Comparison of ENCODE assay signal across 4 cellular contexts in the genomic region with DNA sequence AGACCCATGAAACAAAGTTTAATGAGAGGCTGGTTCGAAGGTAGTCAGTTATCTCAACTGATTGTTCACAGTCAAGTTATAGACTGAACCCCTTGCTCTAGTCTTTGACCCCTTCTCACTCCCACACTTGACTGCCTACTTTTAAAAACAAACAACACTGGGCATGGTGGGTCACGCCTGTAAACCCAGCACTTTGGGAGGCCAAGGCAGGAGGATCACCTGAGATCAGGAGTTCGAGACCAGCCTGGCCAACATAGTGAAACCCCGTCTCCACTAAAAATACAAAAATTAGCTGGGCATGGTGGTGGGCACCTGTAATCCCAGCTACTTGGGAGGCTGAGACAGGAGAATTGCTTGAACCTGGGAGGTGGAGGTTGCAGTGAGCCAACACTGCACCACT. TPM values are rescaled to one million over a fixed set of nuclear protein-coding genes. Genes with fewer than 3 reads are reported as not detected.
DNase-seq lines count a peak whose midpoint lies in the region; ATAC-seq, FAIRE-seq and TF ChIP-seq lines count a peak whose summit lies in the region.
"Not testable (repeated sequence)": the region's sequence is repeated elsewhere in the genome, so short reads cannot be mapped to it uniquely, and the experiment has no call there.

No MANE protein-coding gene starts in this region.

- ATAC-seq in activated CD8-positive, alpha-beta T cell treated with anti-CD3 and anti-CD28 coated beads for 36 hours; HepG2: not testable (repeated sequence)

- not testable (repeated sequence) for H3K9me3 Mint-ChIP-seq in activated CD8-positive, alpha-beta T cell treated with anti-CD3 and anti-CD28 coated beads for 36 hours; activated T-cell treated with anti-CD3 and anti-CD28 coated beads, Interleukin-2, amount 50 U/mL, for 24 hours

- H3K4me2 ChIP-seq in HepG2 (ENCODE audit: low read depth, low read length); trophoblast cell (ENCODE audit: low read length): not testable (repeated sequence)

- H2BK12ac ChIP-seq in trophoblast cell (ENCODE audit: low read length): not testable (repeated sequence)

- TF ChIP-seq EP300 in HepG2 (IDR thresholded peaks at IDR 0.05; ENCODE audit: low read depth in 2 of 2, low read length in 2 of 2); HepG2 (CRISPR knock-in tag; IDR thresholded peaks at IDR 0.05; ENCODE audit: borderline replicate concordance): not testable (repeated sequence)

- not testable (repeated sequence) for H3K36me3 ChIP-seq in HepG2 (replicated peaks in 1 of 2; ENCODE audit: control insufficient read depth in 1 of 2, insufficient read depth in 2 of 2, low read length in 2 of 2)
- H3K36me3 ChIP-seq in trophoblast cell (ENCODE audit: control insufficient read depth in 1 of 2, insufficient read depth in 2 of 2, low read length in 2 of 2): peaks cover 13 to 14% of the 10 kb centered on the region in 2 experiments

- FAIRE-seq in HepG2 (lab: Jason Lieb, UNC): not testable (repeated sequence)

- H2BK5ac ChIP-seq in trophoblast cell (ENCODE audit: low read depth, low read length, poor library complexity): not testable (repeated sequence)

- intact Hi-C loops in activated CD8-positive, alpha-beta T cell treated with anti-CD3 and anti-CD28 coated beads for 36 hours (cut with micrococcal nuclease); HepG2 (cut with micrococcal nuclease; ENCODE audit: unreplicated experiment): not testable (repeated sequence)

- POLR2A ChIA-PET in activated CD8-positive, alpha-beta T cell treated with anti-CD3 and anti-CD28 coated beads for 36 hours (lab: Charles Lee); HepG2 (lab: Yijun Ruan, JAX): not testable (repeated sequence)

- in situ Hi-C loops in HepG2 (cut with HindIII; ENCODE audit: extremely low pct_ligation_motif_present, low pct_unique_long_range_greater_than_20kb): not testable (repeated sequence)

- not testable (repeated sequence) for H3K27me3 ChIP-seq in HepG2 (ENCODE audit: control insufficient read depth in 1 of 2, insufficient read depth in 2 of 2, low read length in 2 of 2); trophoblast cell (ENCODE audit: insufficient read depth, low read length)

- H2BK120ac ChIP-seq in trophoblast cell (ENCODE audit: insufficient read depth, low read length, poor library complexity): not testable (repeated sequence)

- not testable (repeated sequence) for H3K23ac ChIP-seq in trophoblast cell (ENCODE audit: low read length)

- DNase-seq in activated CD8-positive, alpha-beta T cell treated with anti-CD3 and anti-CD28 coated beads for 36 hours; activated T-cell treated with anti-CD3 and anti-CD28 coated beads, Interleukin-2, amount 50 U/mL, for 24 hours; HepG2 (ENCODE audit: low spot score); trophoblast cell: not testable (repeated sequence)

- TF ChIP-seq POLR2A in HepG2 (IDR thresholded peaks at IDR 0.05; ENCODE audit: insufficient read depth in 1 of 2, low read depth in 2 of 2, low read length in 2 of 2): not testable (repeated sequence)

- H2AFZ ChIP-seq in HepG2 (ENCODE audit: low read length); trophoblast cell (ENCODE audit: insufficient read depth, low read length, poor library complexity): not testable (repeated sequence)

- H3K4me3 Mint-ChIP-seq in activated CD8-positive, alpha-beta T cell treated with anti-CD3 and anti-CD28 coated beads for 36 hours; activated T-cell treated with anti-CD3 and anti-CD28 coated beads, Interleukin-2, amount 50 U/mL, for 24 hours: not testable (repeated sequence)

- H3K79me1 ChIP-seq in trophoblast cell (ENCODE audit: low read length): not testable (repeated sequence)

- not testable (repeated sequence) for H3K4me3 ChIP-seq in HepG2 (replicated peaks in 1 of 3; ENCODE audit: insufficient read depth in 1 of 3, low read depth in 2 of 3, low read length in 3 of 3); trophoblast cell (ENCODE audit: low read depth, low read length)

- H4K12ac ChIP-seq in trophoblast cell (ENCODE audit: low read depth, low read length): not testable (repeated sequence)

- not testable (repeated sequence) for H4K91ac ChIP-seq in trophoblast cell (ENCODE audit: low read depth, low read length)

- H3K27me3 Mint-ChIP-seq in activated CD8-positive, alpha-beta T cell treated with anti-CD3 and anti-CD28 coated beads for 36 hours; activated T-cell treated with anti-CD3 and anti-CD28 coated beads, Interleukin-2, amount 50 U/mL, for 24 hours: not testable (repeated sequence)

- H2AK5ac ChIP-seq in trophoblast cell (ENCODE audit: low read length): not testable (repeated sequence)

- H3K79me2 ChIP-seq in HepG2 (ENCODE audit: insufficient read depth, low read length) (peaks cover 91% of the 10 kb centered on the region), trophoblast cell (ENCODE audit: control insufficient read depth, insufficient read depth, low read length, poor library complexity) (peaks cover 39% of the 10 kb centered on the region)

- not testable (repeated sequence) for H3K27ac ChIP-seq in HepG2 (ENCODE audit: extremely low read length, insufficient read depth, low read length); trophoblast cell (ENCODE audit: low read depth, low read length)

- not testable (repeated sequence) for BruUV-seq in HepG2 (replicated peaks; lab: Mats Ljungman, UMichigan)

- H4K8ac ChIP-seq in trophoblast cell (ENCODE audit: low read depth, low read length): not testable (repeated sequence)

- TF ChIP-seq CTCF in activated CD8-positive, alpha-beta T cell treated with anti-CD3 and anti-CD28 coated beads for 36 hours (IDR thresholded peaks at IDR 0.05); HepG2 (CRISPR knock-in tag; IDR thresholded peaks at IDR 0.05): not testable (repeated sequence)

- peaks cover 56% of the 10 kb centered on the region for H4K20me1 ChIP-seq in HepG2 (ENCODE audit: insufficient read depth, low read length)

- TF ChIP-seq RAD21 in HepG2 (CRISPR knock-in tag; IDR thresholded peaks at IDR 0.05): not testable (repeated sequence)

- peaks cover 11% of the 10 kb centered on the region for H3K36me3 Mint-ChIP-seq in activated CD8-positive, alpha-beta T cell treated with anti-CD3 and anti-CD28 coated beads for 36 hours (ENCODE audit: low read depth)
- peaks cover 32% of the 10 kb centered on the region for H3K36me3 Mint-ChIP-seq in activated T-cell treated with anti-CD3 and anti-CD28 coated beads, Interleukin-2, amount 50 U/mL, for 24 hours (ENCODE audit: low read depth)

- not testable (repeated sequence) for H3K18ac ChIP-seq in trophoblast cell (ENCODE audit: low read length)

- CTCF ChIA-PET in activated CD8-positive, alpha-beta T cell treated with anti-CD3 and anti-CD28 coated beads for 36 hours (lab: Charles Lee); HepG2 (lab: Yijun Ruan, JAX; ENCODE audit: low intra/inter-chr PET ratio, low total read pairs): not testable (repeated sequence)

- WGBS in HepG2 (ENCODE audit: low lambda C conversion rate): 93% methylated on average over 4 of the region's 4 CpGs
- no CpG with 5 or more reads among the region's 4 CpGs for WGBS in trophoblast cell (ENCODE audit: extremely low coverage, insufficient coverage, insufficient read length)

- not testable (repeated sequence) for H3K9me3 ChIP-seq in HepG2 (ENCODE audit: low read length); trophoblast cell (ENCODE audit: insufficient read depth, low read depth, low read length)

- not testable (repeated sequence) for H3K14ac ChIP-seq in trophoblast cell (ENCODE audit: low read length)

- peak overlapping the region; percentile 42 for H3K27ac Mint-ChIP-seq in activated CD8-positive, alpha-beta T cell treated with anti-CD3 and anti-CD28 coated beads for 36 hours
- H3K27ac Mint-ChIP-seq in activated T-cell treated with anti-CD3 and anti-CD28 coated beads, Interleukin-2, amount 50 U/mL, for 24 hours: peak overlapping the region; percentile 50

- H3K4me1 ChIP-seq in HepG2 (ENCODE audit: insufficient read depth, low read length): peaks cover 47% of the 10 kb centered on the region
- not testable (repeated sequence) for H3K4me1 ChIP-seq in trophoblast cell (ENCODE audit: control insufficient read depth in 1 of 2, insufficient read depth in 2 of 2, low read length in 2 of 2)

- H3K4ac ChIP-seq in trophoblast cell (ENCODE audit: low read depth, low read length): peak overlapping the region; percentile 98

- H3K9ac ChIP-seq in HepG2 (ENCODE audit: insufficient read depth, low read depth, low read length); trophoblast cell (ENCODE audit: low read length): not testable (repeated sequence)

- H3K4me1 Mint-ChIP-seq in activated CD8-positive, alpha-beta T cell treated with anti-CD3 and anti-CD28 coated beads for 36 hours (ENCODE audit: low read depth): peaks cover 38% of the 10 kb centered on the region
- peaks cover 59% of the 10 kb centered on the region for H3K4me1 Mint-ChIP-seq in activated T-cell treated with anti-CD3 and anti-CD28 coated beads, Interleukin-2, amount 50 U/mL, for 24 hours (ENCODE audit: low read depth)

RNA-seq across cellular contexts. Expression of a gene that starts 18.1 kb away (rescaled TPM):
- 10 to 100 TPM; 19.4 to 19.9 TPM for total RNA-seq in activated CD8-positive, alpha-beta T cell treated with anti-CD3 and anti-CD28 coated beads for 36 hours
- 22.1 and 30.5 TPM in 2 replicates for total RNA-seq in HepG2 (2016; rRNA removed; fragmentation: Illumina TruSeq; extraction: Trizol)
- 5.8 and 6.3 TPM in 2 replicates for total RNA-seq in HepG2 (2016; cell fraction: cytosol; rRNA removed; fragmentation: Illumina TruSeq; extraction: Trizol; ENCODE audit: low read depth)
- total RNA-seq in HepG2 (2016; cell fraction: insoluble cytoplasmic fraction; rRNA removed; fragmentation: Illumina TruSeq; extraction: Trizol): 20.3 and 29.1 TPM in 2 replicates
- 11.4 and 13.2 TPM in 2 replicates for total RNA-seq in HepG2 (2016; cell fraction: membrane; rRNA removed; fragmentation: Illumina TruSeq; extraction: Trizol)
- 31.6 and 33.9 TPM in 2 replicates for total RNA-seq in HepG2 (2016; cell fraction: nucleus; rRNA removed; fragmentation: Illumina TruSeq; extraction: Trizol)
- 17.6 and 25.5 TPM in 2 replicates for polyA plus RNA-seq in HepG2 (2011; rRNA removed)
- polyA plus RNA-seq in HepG2 (2011; cell fraction: cytosol; rRNA removed): 10.5 and 13.5 TPM in 2 replicates
- polyA plus RNA-seq in HepG2 (2011; cell fraction: nucleus; rRNA removed): 35.0 and 37.1 TPM in 2 replicates
- polyA plus RNA-seq in HepG2 (2012): 23.2 and 24.0 TPM in 2 replicates
- polyA plus RNA-seq in HepG2 (2016; cell fraction: cytosol; fragmentation: Illumina TruSeq; extraction: Trizol; ENCODE audit: low read depth): 0.45 and 0.51 TPM in 2 replicates
- 17.9 and 19.3 TPM in 2 replicates for polyA plus RNA-seq in HepG2 (2016; cell fraction: insoluble cytoplasmic fraction; fragmentation: Illumina TruSeq; extraction: Trizol; ENCODE audit: low read depth)
- 1.7 and 2.3 TPM in 2 replicates for polyA plus RNA-seq in HepG2 (2016; cell fraction: membrane; fragmentation: Illumina TruSeq; extraction: Trizol; ENCODE audit: low read depth)
- 25.1 and 25.2 TPM in 2 replicates for polyA plus RNA-seq in HepG2 (2016; cell fraction: nucleus; fragmentation: Illumina TruSeq; extraction: Trizol; ENCODE audit: insufficient read depth, low read depth)
- 48.3 and 48.6 TPM in 2 replicates for polyA minus RNA-seq in HepG2 (2011; rRNA and poly(A)+ RNA removed; ENCODE audit: low replicate concordance)
- polyA minus RNA-seq in HepG2 (2011; cell fraction: cytosol; rRNA and poly(A)+ RNA removed): 37.9 and 54.2 TPM in 2 replicates
- polyA minus RNA-seq in HepG2 (2011; cell fraction: nucleus; rRNA and poly(A)+ RNA removed): 83.2 and 95.5 TPM in 2 replicates
- 66.8 and 66.9 TPM in 2 replicates for polyA plus RNA-seq in trophoblast cell (2013)
